Comparison of ENCODE assay signal across 27 cellular contexts in genomic region chr1:230248876-230249275, GRCh38.
DNase-seq lines count a peak whose midpoint lies in the region; ATAC-seq and TF ChIP-seq lines count a peak whose summit lies in the region.
"Had no signal": no experiment of that assay in that cellular context is flagged by ENCODE, and none has a peak within 500 bp of the region (broad histone marks: within the 10 kb centered on the region; RNA-seq: fewer than 3 reads in every experiment).

No MANE protein-coding gene starts in this region.

- no peak for TF ChIP-seq CTCF in epithelial cell of esophagus (IDR thresholded peaks at IDR 0.05; ENCODE audit: insufficient read depth, low read depth, low read length, missing control alignments)

- DNase-seq in CD4-positive, CD25-positive, alpha-beta regulatory T cell = no peak
- DNase-seq in epithelial cell of esophagus (ENCODE audit: low read depth) (peak; percentile 44), occipital lobe (lab: John Stamatoyannopoulos, UW) (peak; percentile 21), SKM-1 treated with dmso at 0.1 percent for 144 hours (lab: John Stamatoyannopoulos, UW; ENCODE audit: unreplicated experiment) (no peak)
- DNase-seq in stimulated activated CD4-positive, alpha-beta T cell treated with anti-CD3 and anti-CD28 coated beads, Interleukin-2, amount 100 ng/mL, for 48 hours = no peak
- DNase-seq: activated CD4-positive, alpha-beta T cell treated with anti-CD3 and anti-CD28 coated beads, Interleukin-2, amount 10 ng/mL, durations not matched to agents 7 days and 5 days; CD4-positive, alpha-beta T cell; cortex of kidney; EL; kidney; NCI-H1105 treated with DMSO at 0.1 percent for 48 hours; NCI-H2081; NCI-H446; ovary; Right ventricle myocardium superior; stimulated activated CD4-positive, alpha-beta T cell treated with anti-CD3 and anti-CD28 coated beads, Interleukin-4, amount 100 ng/mL, for 24 hours; stimulated activated naive CD8-positive, alpha-beta T cell treated with anti-CD3 and anti-CD28 coated beads, Interleukin-15, Interleukin-2, amounts not matched to agents 100 U/mL and 50 U/mL, for 24 hours; T-helper 9 cell; WERI-Rb-1 had no signal

- H3K27ac ChIP-seq in CD4-positive, CD25-positive, alpha-beta regulatory T cell (ENCODE audit: insufficient read depth, low read length, poor library complexity, severe bottlenecking) = no peak overlapping the region
- H3K27ac ChIP-seq in KOPT-K1 (ENCODE audit: low read depth, low read length, poor library complexity, severe bottlenecking) = peak overlapping the region; percentile 86
- H3K27ac ChIP-seq: HL-60, ovary, WERI-Rb-1 had no signal

- no peak overlapping the region for H3K4me3 ChIP-seq in CD4-positive, CD25-positive, alpha-beta regulatory T cell (ENCODE audit: low read depth, low read length)
- H3K4me3 ChIP-seq in epithelial cell of esophagus (ENCODE audit: low read length) = no peak overlapping the region
- H3K4me3 ChIP-seq: lung, ovary had no signal

- peak overlapping the region in 2 of 3 donors; percentile 43 to 46 for H3K27ac Mint-ChIP-seq in CD4-positive, CD25-positive, alpha-beta regulatory T cell
- H3K27ac Mint-ChIP-seq: activated CD4-positive, alpha-beta T cell treated with anti-CD3 and anti-CD28 coated beads, Interleukin-2, amount 10 ng/mL, durations not matched to agents 7 days and 5 days; CD4-positive, alpha-beta T cell; type B pancreatic cell had no signal

- H3K4me1 ChIP-seq in CD4-positive, CD25-positive, alpha-beta regulatory T cell (ENCODE audit: control insufficient read depth, insufficient read depth, low read length, poor library complexity, severe bottlenecking) = no peaks in the 10 kb centered on the region

- H3K9me3 Mint-ChIP-seq in CD4-positive, CD25-positive, alpha-beta regulatory T cell = peaks cover 0 to 2% (median 0%) of the 10 kb centered on the region in 7 donors
- H3K9me3 Mint-ChIP-seq: activated CD4-positive, alpha-beta T cell treated with anti-CD3 and anti-CD28 coated beads, Interleukin-2, amount 10 ng/mL, durations not matched to agents 7 days and 5 days; CD4-positive, alpha-beta T cell; type B pancreatic cell had no signal

- H3K27me3 Mint-ChIP-seq in CD4-positive, CD25-positive, alpha-beta regulatory T cell = no peaks in the 10 kb centered on the region
- H3K27me3 Mint-ChIP-seq: activated CD4-positive, alpha-beta T cell treated with anti-CD3 and anti-CD28 coated beads, Interleukin-2, amount 10 ng/mL, durations not matched to agents 7 days and 5 days; brain; CD4-positive, alpha-beta T cell; type B pancreatic cell had no signal

- peaks cover 67% of the 10 kb centered on the region for H3K36me3 Mint-ChIP-seq in CD4-positive, CD25-positive, alpha-beta regulatory T cell

- ATAC-seq in CD4-positive, CD25-positive, alpha-beta regulatory T cell (ENCODE audit: low read depth in 2 of 2) = no peak
- ATAC-seq in GM21737 (IDR thresholded peaks at IDR 0.05; ENCODE audit: unreplicated experiment) = no peak
- no peak for ATAC-seq in GM21447 (IDR thresholded peaks at IDR 0.05; ENCODE audit: unreplicated experiment)
- ATAC-seq: HCT116; stimulated activated naive CD8-positive, alpha-beta T cell treated with anti-CD3 and anti-CD28 coated beads, Interleukin-15, Interleukin-2, amounts not matched to agents 100 U/mL and 50 U/mL, for 24 hours had no signal

- H3K9me3 ChIP-seq in CD4-positive, CD25-positive, alpha-beta regulatory T cell (ENCODE audit: control insufficient read depth in 2 of 2, low read length in 2 of 2) = no peaks in the 10 kb centered on the region
- H3K9me3 ChIP-seq in KOPT-K1 (ENCODE audit: insufficient read depth, low read length, poor library complexity, severe bottlenecking) = no peaks in the 10 kb centered on the region
- H3K9me3 ChIP-seq: ovary had no signal

- H3K4me1 Mint-ChIP-seq in CD4-positive, CD25-positive, alpha-beta regulatory T cell = peaks cover 0 to 6% (median 2%) of the 10 kb centered on the region in 4 donors

- peaks cover 17% of the 10 kb centered on the region for H3K36me3 ChIP-seq in CD4-positive, CD25-positive, alpha-beta regulatory T cell (ENCODE audit: control insufficient read depth, insufficient read depth, low read length)
- H3K36me3 ChIP-seq in KOPT-K1 (ENCODE audit: insufficient read depth, low read length) = peaks cover 98% of the 10 kb centered on the region
- H3K36me3 ChIP-seq: ovary had no signal

- H3K4me3 Mint-ChIP-seq in CD4-positive, CD25-positive, alpha-beta regulatory T cell = no peak overlapping the region
- H3K4me3 Mint-ChIP-seq: activated CD4-positive, alpha-beta T cell treated with anti-CD3 and anti-CD28 coated beads, Interleukin-2, amount 10 ng/mL, durations not matched to agents 7 days and 5 days; CD4-positive, alpha-beta T cell; type B pancreatic cell had no signal

- no peaks in the 10 kb centered on the region for H3K27me3 ChIP-seq in CD4-positive, CD25-positive, alpha-beta regulatory T cell (ENCODE audit: control insufficient read depth, insufficient read depth, low read length)
- H3K27me3 ChIP-seq: ovary had no signal

Comparison
In these comparisons a context has a peak if more than half of its experiments do, and no peak if none do; other contexts are left out.
1. DNase-seq: peak in epithelial cell of esophagus (single experiment) and occipital lobe (single experiment); none in CD4-positive, CD25-positive, alpha-beta regulatory T cell (0 of 3), stimulated activated CD4-positive, alpha-beta T cell treated with anti-CD3 and anti-CD28 coated beads, Interleukin-2, amount 100 ng/mL, for 48 hours (0 of 2) and SKM-1 treated with dmso at 0.1 percent for 144 hours (single experiment).